ENCODE assay signal across 8 cellular contexts in the genomic region with DNA sequence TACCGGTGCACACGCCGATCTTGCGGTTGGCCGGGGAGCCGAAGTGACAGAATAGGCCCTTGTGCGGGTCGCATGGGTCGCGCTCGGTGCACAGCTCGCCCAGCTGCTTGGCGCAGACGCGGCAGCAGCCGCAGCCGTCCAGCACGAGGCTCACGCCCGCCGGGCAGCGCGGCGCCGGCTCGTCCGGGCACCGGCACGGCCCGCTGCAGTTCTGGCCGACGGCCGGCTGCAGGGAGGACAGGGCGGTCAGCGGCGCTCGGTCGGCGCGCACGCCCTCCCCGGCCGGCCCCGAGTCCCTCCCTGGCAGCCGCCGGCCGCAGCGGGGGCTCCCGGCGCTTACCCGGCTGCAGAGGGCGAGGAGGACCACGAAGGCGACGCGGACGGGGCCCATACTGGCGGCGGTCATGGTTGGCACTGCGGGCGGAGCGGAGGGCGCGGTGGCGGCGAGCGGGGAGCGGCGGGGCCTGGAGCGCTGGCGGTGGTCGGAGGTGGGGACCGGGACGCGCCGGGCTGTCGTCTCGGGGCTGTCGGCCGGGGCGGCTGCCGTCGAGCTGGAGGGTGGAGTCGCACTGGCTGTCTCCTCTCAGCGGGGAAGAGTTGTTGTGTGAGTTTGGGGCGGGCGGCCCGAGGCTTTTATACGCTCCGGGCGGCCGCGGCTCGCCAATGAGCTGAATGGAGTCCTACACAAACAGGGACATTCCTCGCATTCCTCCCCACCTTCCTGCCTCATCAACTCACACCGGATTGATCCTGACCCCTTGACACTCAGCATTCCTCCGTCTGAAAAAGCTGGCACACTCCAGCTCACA. TPM values are rescaled to one million over a fixed set of nuclear protein-coding genes. Genes with fewer than 3 reads are reported as not detected.
DNase-seq lines count a peak whose midpoint lies in the region; ATAC-seq and TF ChIP-seq lines count a peak whose summit lies in the region.

A gene with protein sequence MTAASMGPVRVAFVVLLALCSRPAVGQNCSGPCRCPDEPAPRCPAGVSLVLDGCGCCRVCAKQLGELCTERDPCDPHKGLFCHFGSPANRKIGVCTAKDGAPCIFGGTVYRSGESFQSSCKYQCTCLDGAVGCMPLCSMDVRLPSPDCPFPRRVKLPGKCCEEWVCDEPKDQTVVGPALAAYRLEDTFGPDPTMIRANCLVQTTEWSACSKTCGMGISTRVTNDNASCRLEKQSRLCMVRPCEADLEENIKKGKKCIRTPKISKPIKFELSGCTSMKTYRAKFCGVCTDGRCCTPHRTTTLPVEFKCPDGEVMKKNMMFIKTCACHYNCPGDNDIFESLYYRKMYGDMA (minus strand): TSS at position 606 of the 809 bp plus-strand sequence. CDS start 200 bp downstream, at position 406.

- WGBS in ectodermal cell, 2 experiments = 0% methylated on average over 97 of the region's 97 CpGs

- H3K4me3 ChIP-seq in AG10803 (ENCODE audit: low read length) (peak within 1 kb of the TSS; percentile 98), RWPE2 (ENCODE audit: severe bottlenecking) (peak within 1 kb of the TSS; percentile 53), ectodermal cell (ENCODE audit: insufficient read depth, low read depth, low read length) (peak within 1 kb of the TSS; percentile 95)

- H3K27me3 ChIP-seq in RWPE2 (ENCODE audit: insufficient read depth, poor library complexity, severe bottlenecking) (no peaks in the 10 kb centered on the region), ectodermal cell (ENCODE audit: control insufficient read depth, insufficient read depth, low read length, poor library complexity, severe bottlenecking) (no peaks in the 10 kb centered on the region)

- peak within 1 kb of the TSS; percentile 88 for H3K27ac ChIP-seq in RWPE2 (ENCODE audit: poor library complexity, severe bottlenecking)
- H3K27ac ChIP-seq in ectodermal cell (ENCODE audit: insufficient read depth, low read depth, low read length, poor library complexity, severe bottlenecking) = peak within 1 kb of the TSS; percentile 96

- ATAC-seq in GM19023 (IDR thresholded peaks at IDR 0.05; ENCODE audit: unreplicated experiment) = peak; percentile 45
- ATAC-seq in RWPE2 (ENCODE audit: low read depth) = peak; percentile 42
- peak; percentile 72 for ATAC-seq in left lobe of liver
- peak; percentile 41 for ATAC-seq in stimulated activated naive CD8-positive, alpha-beta T cell treated with anti-CD3 and anti-CD28 coated beads, Interleukin-15, Interleukin-2, amounts not matched to agents 100 U/mL and 50 U/mL, for 24 hours
- ATAC-seq in HG02884 (IDR thresholded peaks at IDR 0.05; ENCODE audit: unreplicated experiment) = no peak
- no peak for ATAC-seq in HG03442 (IDR thresholded peaks at IDR 0.05; ENCODE audit: unreplicated experiment)

- H3K9me3 ChIP-seq in RWPE2 (ENCODE audit: severe bottlenecking) (no peaks in the 10 kb centered on the region), ectodermal cell (ENCODE audit: control insufficient read depth, low read length) (no peaks in the 10 kb centered on the region)

- H3K4me1 ChIP-seq in RWPE2 (ENCODE audit: insufficient read depth, poor library complexity, severe bottlenecking) (peaks cover 36% of the 10 kb centered on the region), ectodermal cell (ENCODE audit: control insufficient read depth, insufficient read depth, low read length) (peaks cover 37% of the 10 kb centered on the region)

- DNase-seq in AG10803 (ENCODE audit: low read depth) (peak; percentile 100), RWPE2 (ENCODE audit: low spot score) (peak; percentile 93), left lobe of liver (ENCODE audit: low spot score) (peak; percentile 85)
- DNase-seq in stimulated activated naive CD8-positive, alpha-beta T cell treated with anti-CD3 and anti-CD28 coated beads, Interleukin-15, Interleukin-2, amounts not matched to agents 100 U/mL and 50 U/mL, for 24 hours = peak; percentile 8

- peaks cover 25% of the 10 kb centered on the region for H3K36me3 ChIP-seq in RWPE2 (ENCODE audit: low read depth)
- H3K36me3 ChIP-seq in ectodermal cell (ENCODE audit: control insufficient read depth, insufficient read depth, low read length) = peaks cover 16% of the 10 kb centered on the region

- no peak for TF ChIP-seq CTCF in AG10803 (conservative IDR thresholded peaks at IDR 0.05; ENCODE audit: low read length)
- TF ChIP-seq CTCF in RWPE2 (IDR thresholded peaks at IDR 0.05; ENCODE audit: poor library complexity, severe bottlenecking) = peak; percentile 33

RNA-seq across cellular contexts. Expression of the gene that starts here (rescaled TPM):
- polyA plus RNA-seq in ectodermal cell (2013, experiment 1 of 4) = 160 TPM
- 179 TPM for polyA plus RNA-seq in ectodermal cell (2013, experiment 2 of 4)
- 113 TPM for polyA plus RNA-seq in ectodermal cell (2013, experiment 3 of 4)
- polyA plus RNA-seq in ectodermal cell (2013, experiment 4 of 4) = 120 TPM
- total RNA-seq in left lobe of liver = 6.7 TPM

Comparison
In these comparisons a context has a peak if more than half of its experiments do, and no peak if none do; other contexts are left out.
1. DNase-seq: peak in every context shown above with its lines; median percentile 100 in AG10803; 93 in RWPE2; 85 in left lobe of liver; 8 in stimulated activated naive CD8-positive, alpha-beta T cell treated with anti-CD3 and anti-CD28 coated beads, Interleukin-15, Interleukin-2, amounts not matched to agents 100 U/mL and 50 U/mL, for 24 hours.
2. ATAC-seq: peak in GM19023 (single experiment), RWPE2 (single experiment), left lobe of liver (single experiment) and stimulated activated naive CD8-positive, alpha-beta T cell treated with anti-CD3 and anti-CD28 coated beads, Interleukin-15, Interleukin-2, amounts not matched to agents 100 U/mL and 50 U/mL, for 24 hours (single experiment); none in HG02884 (single experiment) and HG03442 (single experiment).
3. Peak in every context shown above with its lines, with median percentiles within 50 percentile points of each other: H3K4me3 ChIP-seq.